ENCODE assay signal across 8 cellular contexts in genomic region chr1:207863893-207864535, GRCh38. TPM values are rescaled to one million over a fixed set of nuclear protein-coding genes. Genes with fewer than 3 reads are reported as not detected.
DNase-seq lines count a peak whose midpoint lies in the region; ATAC-seq, FAIRE-seq and TF ChIP-seq lines count a peak whose summit lies in the region.

No MANE protein-coding gene starts in this region.

- H3K4me1 Mint-ChIP-seq in activated CD4-positive, alpha-beta memory T cell treated with anti-CD3 and anti-CD28 coated beads for 36 hours (ENCODE audit: low read depth), result peaks cover 64% of the 10 kb centered on the region

- H3K4me1 ChIP-seq in lower lobe of right lung, result peaks cover 72% of the 10 kb centered on the region

- CTCF ChIA-PET in activated CD4-positive, alpha-beta memory T cell treated with anti-CD3 and anti-CD28 coated beads for 36 hours (lab: Charles Lee), result interaction anchor here (16.0 kb wide), 1 partner anchor 39 kb away, joined by 460 read pairs; no protein-coding TSS in a partner anchor

- H3K27ac ChIP-seq in lower lobe of right lung, result peak overlapping the region; percentile 67

- peaks cover 34% of the 10 kb centered on the region for H3K36me3 ChIP-seq in lower lobe of right lung

- ATAC-seq in HG03196 (IDR thresholded peaks at IDR 0.05; ENCODE audit: unreplicated experiment) (peak; percentile 49), lower lobe of right lung (no peak), GM19328 (IDR thresholded peaks at IDR 0.05; ENCODE audit: unreplicated experiment) (no peak)

- POLR2A ChIA-PET in activated CD4-positive, alpha-beta memory T cell treated with anti-CD3 and anti-CD28 coated beads for 36 hours (lab: Charles Lee), result interaction anchor here (0.9 kb wide), 1 partner anchor 37 kb away, joined by 3 read pairs; no protein-coding TSS in a partner anchor

- no peaks in the 10 kb centered on the region for H3K27me3 Mint-ChIP-seq in activated CD4-positive, alpha-beta memory T cell treated with anti-CD3 and anti-CD28 coated beads for 36 hours

- peak overlapping the region; percentile 19 for H3K4me3 ChIP-seq in lower lobe of right lung

- no peaks in the 10 kb centered on the region for H3K27me3 ChIP-seq in lower lobe of right lung (ENCODE audit: low read depth)

- peak overlapping the region; percentile 6 for H3K4me3 Mint-ChIP-seq in activated CD4-positive, alpha-beta memory T cell treated with anti-CD3 and anti-CD28 coated beads for 36 hours

- intact Hi-C loops in activated CD4-positive, alpha-beta memory T cell treated with anti-CD3 and anti-CD28 coated beads for 36 hours (cut with micrococcal nuclease), result loop anchor here (1.0 kb wide), 2 partner anchors 16 to 32 kb away; no protein-coding TSS in a partner anchor
- intact Hi-C loops in lower lobe of right lung (cut with DNase I), result no loop called here

- no peak for FAIRE-seq in GM19239 (lab: Jason Lieb, UNC)

- H3K36me3 Mint-ChIP-seq in activated CD4-positive, alpha-beta memory T cell treated with anti-CD3 and anti-CD28 coated beads for 36 hours, result peaks cover 43% of the 10 kb centered on the region

- DNase-seq in GM19239 (ENCODE audit: insufficient read length, low spot score) (peak; percentile 46), lower lobe of right lung (no peak), epidermal melanocyte (ENCODE audit: insufficient read length, low spot score) (no peak), H4 (ENCODE audit: low spot score) (no peak), foreskin melanocyte (no peak)
- peak; percentile 68 for DNase-seq in activated CD4-positive, alpha-beta memory T cell treated with anti-CD3 and anti-CD28 coated beads for 36 hours

- H3K9me3 ChIP-seq in lower lobe of right lung, result no peaks in the 10 kb centered on the region

- no peaks in the 10 kb centered on the region for H3K9me3 Mint-ChIP-seq in activated CD4-positive, alpha-beta memory T cell treated with anti-CD3 and anti-CD28 coated beads for 36 hours

- peak overlapping the region; percentile 83 for H3K27ac Mint-ChIP-seq in activated CD4-positive, alpha-beta memory T cell treated with anti-CD3 and anti-CD28 coated beads for 36 hours

- TF ChIP-seq CTCF in lower lobe of right lung (IDR thresholded peaks at IDR 0.05), result peak; percentile 16

RNA-seq across cellular contexts. Expression of gene CD34, which starts 46.9 kb away (rescaled TPM):
- total RNA-seq in activated CD4-positive, alpha-beta memory T cell treated with anti-CD3 and anti-CD28 coated beads for 36 hours, result not detected
- total RNA-seq in lower lobe of right lung, result 44.6 TPM
- 0.06 TPM in 1 of 2 replicates, not detected in the other for total RNA-seq in H4 (2014; rRNA removed; shearing (Covaris generic))

Comparison
In these comparisons a context has a peak if more than half of its experiments do, and no peak if none do; other contexts are left out.
1. DNase-seq: peak in GM19239 (single experiment) and activated CD4-positive, alpha-beta memory T cell treated with anti-CD3 and anti-CD28 coated beads for 36 hours (single experiment); none in lower lobe of right lung (single experiment), epidermal melanocyte (single experiment), H4 (single experiment) and foreskin melanocyte (single experiment).
2. RNA of gene CD34, which starts 46.9 kb away (total RNA-seq): 44.6 TPM in lower lobe of right lung (single experiment); 0.06 TPM in H4 and not detected in activated CD4-positive, alpha-beta memory T cell treated with anti-CD3 and anti-CD28 coated beads for 36 hours; every median in the first group is over 10 times any median in the second.